In genomic region chr21:43603641-43604504, GRCh38 we compare ENCODE assay signal across 11 cellular contexts. TPM values are rescaled to one million over a fixed set of nuclear protein-coding genes. Genes with fewer than 3 reads are reported as not detected.
A peak's percentile ranks its signal among the peaks of the same experiment; 100 is the strongest.
DNase-seq lines count a peak whose midpoint lies in the region; ATAC-seq, FAIRE-seq and TF ChIP-seq lines count a peak whose summit lies in the region.
"Had no signal": no experiment of that assay in that cellular context is flagged by ENCODE, and none has a peak within 500 bp of the region (broad histone marks: within the 10 kb centered on the region; RNA-seq: fewer than 3 reads in every experiment).

No MANE protein-coding gene starts in this region.

- peak overlapping the region; percentile 16 to 71 for H3K4ac ChIP-seq in mesenchymal stem cell (ENCODE audit: low read depth in 1 of 2, low read length in 2 of 2)

- in situ Hi-C loops in brain microvascular endothelial cell (cut with HindIII; ENCODE audit: low pct_ligation_motif_present, low sequenced_read_pairs): no loop called here

- POLR2A ChIA-PET in A549 (lab: Yijun Ruan, JAX): no interaction called here

- FAIRE-seq in A549 (lab: Jason Lieb, UNC): no peak

- peak overlapping the region; percentile 28 for H2AK5ac ChIP-seq in mesenchymal stem cell (ENCODE audit: low read length, severe bottlenecking)

- H3K9ac ChIP-seq in mesenchymal stem cell (ENCODE audit: low read length): no peak overlapping the region

- CTCF ChIA-PET in A549 (lab: Yijun Ruan, JAX): interaction anchor here (2.7 kb wide), 1 partner anchor 41 kb away, joined by 13 read pairs; no protein-coding TSS in a partner anchor
- CTCF ChIA-PET in activated naive CD4-positive, alpha-beta T cell treated with anti-CD3 and anti-CD28 coated beads, Interleukin-2, amount 10 ng/mL, durations not matched to agents 7 days and 5 days (lab: Charles Lee): no interaction called here

- peak; percentile 24 to 29; a peak in 4 of 6 replicates for ATAC-seq in A549
- ATAC-seq in activated T-cell treated with anti-CD3 and anti-CD28 coated beads, Interleukin-2, amount 50 U/mL, for 72 hours (replicated peaks in 1 of 2): no peak
- ATAC-seq in stimulated activated naive CD8-positive, alpha-beta T cell treated with anti-CD3 and anti-CD28 coated beads, Interleukin-15, amount 100 ng/mL, for 72 hours: no peak

- no peaks in the 10 kb centered on the region for H3K79me1 ChIP-seq in mesenchymal stem cell (replicated peaks; ENCODE audit: low read length, poor library complexity, severe bottlenecking)

- no peaks in the 10 kb centered on the region for H3K36me3 Mint-ChIP-seq in activated T-cell treated with anti-CD3 and anti-CD28 coated beads, Interleukin-2, amount 50 U/mL, for 72 hours (ENCODE audit: insufficient read depth in 2 of 2)
- no peaks in the 10 kb centered on the region for H3K36me3 Mint-ChIP-seq in activated naive CD4-positive, alpha-beta T cell treated with anti-CD3 and anti-CD28 coated beads, Interleukin-2, amount 10 ng/mL, durations not matched to agents 7 days and 5 days

- H2AFZ ChIP-seq in mesenchymal stem cell (ENCODE audit: low read depth, low read length): no peak overlapping the region

- TF ChIP-seq RAD21 in A549 (conservative IDR thresholded peaks at IDR 0.05 in 1 of 2, IDR thresholded peaks at IDR 0.05 in 1 of 2): no peak

- TF ChIP-seq EP300 in A549 (IDR thresholded peaks at IDR 0.05): no peak

- H3K4me1 ChIP-seq in A549 (peaks cover 61% of the 10 kb centered on the region), mesenchymal stem cell (ENCODE audit: control insufficient read depth, insufficient read depth, low read depth, low read length) (peaks cover 30% of the 10 kb centered on the region)

- peak overlapping the region; percentile 83 to 91 for H3K27ac ChIP-seq in A549
- peak overlapping the region; percentile 45 for H3K27ac ChIP-seq in brain microvascular endothelial cell
- no peak overlapping the region for H3K27ac ChIP-seq in mesenchymal stem cell (ENCODE audit: low read length, poor library complexity, severe bottlenecking)
- peak overlapping the region in 1 of 2 donors; percentile 64 for H3K27ac ChIP-seq in coronary artery

- WGBS in A549 (ENCODE audit: missing lambda C conversion rate): 61% methylated on average over 8 of the region's 8 CpGs
- 78% methylated on average over 8 of the region's 8 CpGs for WGBS in mesenchymal stem cell

- no peaks in the 10 kb centered on the region for H3K27me3 Mint-ChIP-seq in activated T-cell treated with anti-CD3 and anti-CD28 coated beads, Interleukin-2, amount 50 U/mL, for 72 hours (ENCODE audit: low read depth)
- H3K27me3 Mint-ChIP-seq in stimulated activated naive CD8-positive, alpha-beta T cell treated with anti-CD3 and anti-CD28 coated beads, Interleukin-15, amount 100 ng/mL, for 72 hours: no peaks in the 10 kb centered on the region
- H3K27me3 Mint-ChIP-seq in activated naive CD4-positive, alpha-beta T cell treated with anti-CD3 and anti-CD28 coated beads, Interleukin-2, amount 10 ng/mL, durations not matched to agents 7 days and 5 days: peaks cover 6% of the 10 kb centered on the region

- peak overlapping the region; percentile 4 for H2BK15ac ChIP-seq in mesenchymal stem cell (ENCODE audit: low read depth, poor library complexity, severe bottlenecking)

- no peak overlapping the region for H2BK120ac ChIP-seq in mesenchymal stem cell (ENCODE audit: low read depth, low read length)

- H3K9me3 ChIP-seq in A549: peaks cover 3% of the 10 kb centered on the region; the same call in 1 of the 3 replicates
- H3K9me3 ChIP-seq in mesenchymal stem cell (ENCODE audit: control insufficient read depth, low read length): no peaks in the 10 kb centered on the region

- no peak overlapping the region for H3K4me2 ChIP-seq in A549
- no peak overlapping the region for H3K4me2 ChIP-seq in mesenchymal stem cell (ENCODE audit: low read length, poor library complexity, severe bottlenecking)

- peak overlapping the region in 1 of 2 experiments; percentile 38 for H3K14ac ChIP-seq in mesenchymal stem cell (ENCODE audit: low read length in 2 of 2)

- H4K8ac ChIP-seq in mesenchymal stem cell (ENCODE audit: low read length): peak overlapping the region; percentile 70

- H3K27me3 ChIP-seq in brain microvascular endothelial cell (replicated peaks) (no peaks in the 10 kb centered on the region), mesenchymal stem cell (ENCODE audit: control insufficient read depth in 1 of 2, insufficient read depth in 1 of 2, low read length in 2 of 2) (no peaks in the 10 kb centered on the region)

- peaks cover 21% of the 10 kb centered on the region for H3K4me1 Mint-ChIP-seq in activated T-cell treated with anti-CD3 and anti-CD28 coated beads, Interleukin-2, amount 50 U/mL, for 72 hours (ENCODE audit: low read depth)
- H3K4me1 Mint-ChIP-seq in stimulated activated naive CD8-positive, alpha-beta T cell treated with anti-CD3 and anti-CD28 coated beads, Interleukin-15, amount 100 ng/mL, for 72 hours: no peaks in the 10 kb centered on the region
- H3K4me1 Mint-ChIP-seq in activated naive CD4-positive, alpha-beta T cell treated with anti-CD3 and anti-CD28 coated beads, Interleukin-2, amount 10 ng/mL, durations not matched to agents 7 days and 5 days: peaks cover 22% of the 10 kb centered on the region

- TF ChIP-seq CTCF in A549 (IDR thresholded peaks at IDR 0.05): no peak
- TF ChIP-seq CTCF in brain microvascular endothelial cell (IDR thresholded peaks at IDR 0.05; ENCODE audit: low read depth, low read length, missing control alignments): no peak
- no peak for TF ChIP-seq CTCF in coronary artery (IDR thresholded peaks at IDR 0.05)

- H3K18ac ChIP-seq in mesenchymal stem cell (ENCODE audit: low read depth in 1 of 2, low read length in 2 of 2): peak overlapping the region; percentile 41 to 83

- H3K4me3 ChIP-seq in A549 (no peak overlapping the region), brain microvascular endothelial cell (ENCODE audit: low read depth, low read length) (no peak overlapping the region), mesenchymal stem cell (ENCODE audit: insufficient read depth in 1 of 2, low read depth in 1 of 2, low read length in 2 of 2) (no peak overlapping the region), coronary artery (no peak overlapping the region)

- H3K27ac Mint-ChIP-seq in activated T-cell treated with anti-CD3 and anti-CD28 coated beads, Interleukin-2, amount 50 U/mL, for 72 hours: no peak overlapping the region
- H3K27ac Mint-ChIP-seq in stimulated activated naive CD8-positive, alpha-beta T cell treated with anti-CD3 and anti-CD28 coated beads, Interleukin-15, amount 100 ng/mL, for 72 hours: no peak overlapping the region
- no peak overlapping the region for H3K27ac Mint-ChIP-seq in activated naive CD4-positive, alpha-beta T cell treated with anti-CD3 and anti-CD28 coated beads, Interleukin-2, amount 10 ng/mL, durations not matched to agents 7 days and 5 days

- peak overlapping the region; percentile 77 for H4K91ac ChIP-seq in mesenchymal stem cell (ENCODE audit: low read length)

- no peak overlapping the region for H2BK5ac ChIP-seq in mesenchymal stem cell (ENCODE audit: low read depth, low read length, poor library complexity, severe bottlenecking)

- no peaks in the 10 kb centered on the region for H3K9me3 Mint-ChIP-seq in activated T-cell treated with anti-CD3 and anti-CD28 coated beads, Interleukin-2, amount 50 U/mL, for 72 hours
- no peaks in the 10 kb centered on the region for H3K9me3 Mint-ChIP-seq in stimulated activated naive CD8-positive, alpha-beta T cell treated with anti-CD3 and anti-CD28 coated beads, Interleukin-15, amount 100 ng/mL, for 72 hours
- no peaks in the 10 kb centered on the region for H3K9me3 Mint-ChIP-seq in activated naive CD4-positive, alpha-beta T cell treated with anti-CD3 and anti-CD28 coated beads, Interleukin-2, amount 10 ng/mL, durations not matched to agents 7 days and 5 days
- H3K9me3 Mint-ChIP-seq: activated CD4-positive, alpha-beta T cell treated with anti-CD3 and anti-CD28 coated beads, Interleukin-2, amount 10 ng/mL, durations not matched to agents 7 days and 5 days had no signal

- peak in 1 of 2 experiments; percentile 44 for DNase-seq in A549 (ENCODE audit: low read depth in 1 of 2, low spot score in 1 of 2)
- DNase-seq in HT1080 (ENCODE audit: low read depth): peak; percentile 53
- DNase-seq in brain microvascular endothelial cell: peak; percentile 55
- peak; percentile 68 for DNase-seq in mesenchymal stem cell
- no peak for DNase-seq in activated T-cell treated with anti-CD3 and anti-CD28 coated beads, Interleukin-2, amount 50 U/mL, for 72 hours
- DNase-seq in stimulated activated naive CD8-positive, alpha-beta T cell treated with anti-CD3 and anti-CD28 coated beads, Interleukin-15, amount 100 ng/mL, for 72 hours: no peak
- DNase-seq in activated naive CD4-positive, alpha-beta T cell treated with anti-CD3 and anti-CD28 coated beads, Interleukin-2, amount 10 ng/mL, durations not matched to agents 7 days and 5 days: no peak
- DNase-seq in coronary artery (ENCODE audit: low spot score): no peak
- DNase-seq: activated CD4-positive, alpha-beta T cell treated with anti-CD3 and anti-CD28 coated beads, Interleukin-2, amount 10 ng/mL, durations not matched to agents 7 days and 5 days; NCI-H446 treated with DMSO at 0.1 percent for 48 hours; occipital lobe had no signal

- no peak overlapping the region for H3K23ac ChIP-seq in mesenchymal stem cell (ENCODE audit: low read length in 2 of 2)

- peak overlapping the region; percentile 30 to 92 for H2BK12ac ChIP-seq in mesenchymal stem cell (ENCODE audit: low read length in 2 of 2)

- TF ChIP-seq POLR2A in A549 (IDR thresholded peaks at IDR 0.05; ENCODE audit: low read length): no peak; the same call in 1 of the 2 replicates

- H3K36me3 ChIP-seq in brain microvascular endothelial cell (replicated peaks): no peaks in the 10 kb centered on the region
- no peaks in the 10 kb centered on the region for H3K36me3 ChIP-seq in mesenchymal stem cell (ENCODE audit: control insufficient read depth in 1 of 2, insufficient read depth in 2 of 2, low read depth in 1 of 2, low read length in 2 of 2)

- no peak overlapping the region for H3K4me3 Mint-ChIP-seq in activated T-cell treated with anti-CD3 and anti-CD28 coated beads, Interleukin-2, amount 50 U/mL, for 72 hours
- H3K4me3 Mint-ChIP-seq in stimulated activated naive CD8-positive, alpha-beta T cell treated with anti-CD3 and anti-CD28 coated beads, Interleukin-15, amount 100 ng/mL, for 72 hours: no peak overlapping the region
- no peak overlapping the region for H3K4me3 Mint-ChIP-seq in activated naive CD4-positive, alpha-beta T cell treated with anti-CD3 and anti-CD28 coated beads, Interleukin-2, amount 10 ng/mL, durations not matched to agents 7 days and 5 days
- H3K4me3 Mint-ChIP-seq: activated CD4-positive, alpha-beta T cell treated with anti-CD3 and anti-CD28 coated beads, Interleukin-2, amount 10 ng/mL, durations not matched to agents 7 days and 5 days had no signal

RNA-seq across cellular contexts. Expression of gene HSF2BP, which starts 55.4 kb away (rescaled TPM):
- polyA plus RNA-seq in A549 (2011; rRNA removed) (2.7 and 3.1 TPM in 2 replicates), A549 (2017; fragmentation: RNase III; extraction: RNeasy Plus Mini Kit Qiagen cat#74134 plus additional on column Dnase treatment) (1.7 to 2.3 TPM (median 1.7 TPM) in 3 replicates)
- polyA plus RNA-seq in A549 (2012; cell fraction: cytosol; rRNA removed): 1.5 and 1.6 TPM in 2 replicates
- polyA plus RNA-seq in A549 (2012; cell fraction: nucleus; rRNA removed): 0.82 and 1.1 TPM in 2 replicates
- polyA minus RNA-seq in A549 (2011; rRNA and poly(A)+ RNA removed): 2.0 and 2.1 TPM in 2 replicates
- 0.77 and 1.4 TPM in 2 replicates for total RNA-seq in HT1080 (2014; rRNA removed; shearing (Covaris generic))
- polyA plus RNA-seq in HT1080 (2015; cell fraction: cytosol; rRNA removed): 1.4 TPM in 2 replicates
- 0.57 and 1.1 TPM in 2 replicates for polyA plus RNA-seq in HT1080 (2015; cell fraction: nucleus; rRNA removed)
- polyA plus RNA-seq in mesenchymal stem cell (2013, experiment 1 of 2): 1.0 TPM
- polyA plus RNA-seq in mesenchymal stem cell (2013, experiment 2 of 2): 0.82 TPM
- total RNA-seq in activated T-cell treated with anti-CD3 and anti-CD28 coated beads, Interleukin-2, amount 50 U/mL, for 72 hours: 1 to 10 TPM; 1.3 to 1.9 TPM

RNA-seq across cellular contexts. Expression of gene RRP1B, which starts 55.5 kb away (rescaled TPM):
- 25.4 and 32.5 TPM in 2 replicates for polyA plus RNA-seq in A549 (2011; rRNA removed)
- 14.6 and 17.7 TPM in 2 replicates for polyA plus RNA-seq in A549 (2012; cell fraction: cytosol; rRNA removed)
- polyA plus RNA-seq in A549 (2012; cell fraction: nucleus; rRNA removed): 20.2 and 22.5 TPM in 2 replicates
- polyA plus RNA-seq in A549 (2017; fragmentation: RNase III; extraction: RNeasy Plus Mini Kit Qiagen cat#74134 plus additional on column Dnase treatment): 31.4 to 32.5 TPM (median 32.4 TPM) in 3 replicates
- 23.1 and 26.2 TPM in 2 replicates for polyA minus RNA-seq in A549 (2011; rRNA and poly(A)+ RNA removed)
- 39.0 and 39.1 TPM in 2 replicates for total RNA-seq in HT1080 (2014; rRNA removed; shearing (Covaris generic))
- 23.0 and 26.9 TPM in 2 replicates for polyA plus RNA-seq in HT1080 (2015; cell fraction: cytosol; rRNA removed)
- polyA plus RNA-seq in HT1080 (2015; cell fraction: nucleus; rRNA removed): 26.1 and 28.8 TPM in 2 replicates
- 15.6 TPM for polyA plus RNA-seq in mesenchymal stem cell (2013, experiment 1 of 2)
- polyA plus RNA-seq in mesenchymal stem cell (2013, experiment 2 of 2): 15.9 TPM
- total RNA-seq in activated T-cell treated with anti-CD3 and anti-CD28 coated beads, Interleukin-2, amount 50 U/mL, for 72 hours: 10 to 100 TPM; 52.6 to 62.0 TPM

Comparison
In these comparisons a context has a peak if more than half of its experiments do, and no peak if none do; other contexts are left out.
1. ATAC-seq: peak in A549 (2 of 2); none in activated T-cell treated with anti-CD3 and anti-CD28 coated beads, Interleukin-2, amount 50 U/mL, for 72 hours (0 of 2) and stimulated activated naive CD8-positive, alpha-beta T cell treated with anti-CD3 and anti-CD28 coated beads, Interleukin-15, amount 100 ng/mL, for 72 hours (single experiment).
2. DNase-seq: peak in HT1080 (single experiment), brain microvascular endothelial cell (single experiment) and mesenchymal stem cell (single experiment); none in activated T-cell treated with anti-CD3 and anti-CD28 coated beads, Interleukin-2, amount 50 U/mL, for 72 hours (0 of 2), stimulated activated naive CD8-positive, alpha-beta T cell treated with anti-CD3 and anti-CD28 coated beads, Interleukin-15, amount 100 ng/mL, for 72 hours (0 of 2), activated naive CD4-positive, alpha-beta T cell treated with anti-CD3 and anti-CD28 coated beads, Interleukin-2, amount 10 ng/mL, durations not matched to agents 7 days and 5 days (single experiment) and coronary artery (single experiment).